In genomic region chr1:160204526-160205241, GRCh38 we compare ENCODE assay signal across 9 cellular contexts. TPM values are rescaled to one million over a fixed set of nuclear protein-coding genes. Genes with fewer than 3 reads are reported as not detected.
DNase-seq lines count a peak whose midpoint lies in the region; ATAC-seq and TF ChIP-seq lines count a peak whose summit lies in the region.
"Had no signal": no experiment of that assay in that cellular context is flagged by ENCODE, and none has a peak within 500 bp of the region (broad histone marks: within the 10 kb centered on the region; RNA-seq: fewer than 3 reads in every experiment).

No MANE protein-coding gene starts in this region.

- H3K9ac ChIP-seq in HCT116 (ENCODE audit: low read length) (peak overlapping the region; percentile 91; the same call in 1 of the 2 replicates), neural progenitor cell (no peak overlapping the region)

- BruUV-seq in HCT116 (replicated peaks; lab: Mats Ljungman, UMichigan), result no TSS peak

- peaks cover 12 to 20% of the 10 kb centered on the region in 2 experiments; a peak in 3 of 4 replicates for H3K4me1 ChIP-seq in HCT116 (ENCODE audit: control insufficient read depth in 1 of 2, insufficient read depth in 2 of 2, low read length in 2 of 2)
- peaks cover 36% of the 10 kb centered on the region for H3K4me1 ChIP-seq in neural progenitor cell

- peaks cover 35% of the 10 kb centered on the region for H3K4me1 Mint-ChIP-seq in activated CD4-positive, alpha-beta T cell treated with anti-CD3 and anti-CD28 coated beads, Interleukin-2, amount 10 ng/mL, durations not matched to agents 24 days and 14 days
- peaks cover 49% of the 10 kb centered on the region for H3K4me1 Mint-ChIP-seq in neural progenitor cell

- H3K4me3 ChIP-seq in HCT116 (replicated peaks in 1 of 2; ENCODE audit: low read depth in 1 of 2, low read length in 2 of 2) (peak overlapping the region; percentile 11 to 78), coronary artery (peak overlapping the region; percentile 98), neural progenitor cell (peak overlapping the region; percentile 79)

- peaks cover 37% of the 10 kb centered on the region for H3K79me2 ChIP-seq in HCT116 (ENCODE audit: insufficient read depth, low read length)
- peaks cover 19% of the 10 kb centered on the region for H3K79me2 ChIP-seq in neural progenitor cell (ENCODE audit: low read depth)

- H3K9me3 ChIP-seq in HCT116 (ENCODE audit: control insufficient read depth in 1 of 2, insufficient read depth in 1 of 2, low read depth in 1 of 2, low read length in 2 of 2) (no peaks in the 10 kb centered on the region), neural progenitor cell (ENCODE audit: low read depth) (no peaks in the 10 kb centered on the region)

- POLR2A ChIA-PET in HCT116 (lab: Charles Lee), result interaction anchor here (0.8 kb wide), 1 partner anchor 11 kb away, joined by 3 read pairs; no protein-coding TSS in a partner anchor

- DNase-seq in activated CD4-positive, alpha-beta T cell treated with anti-CD3 and anti-CD28 coated beads, Interleukin-2, amount 10 ng/mL, durations not matched to agents 24 days and 14 days, result peak; percentile 64
- DNase-seq in activated CD4-positive, alpha-beta T cell treated with anti-CD3 and anti-CD28 coated beads for 48 hours, result no peak
- DNase-seq in HCT116 (ENCODE audit: low read depth, low spot score) (no peak), NOMO-1 treated with DMSO at 0.1 percent for 48 hours (lab: John Stamatoyannopoulos, UW; ENCODE audit: unreplicated experiment) (peak; percentile 84), coronary artery (ENCODE audit: low spot score) (no peak), neural progenitor cell (ENCODE audit: low spot score) (no peak), NCI-H345 treated with DMSO at 0.1 percent for 48 hours (lab: John Stamatoyannopoulos, UW; ENCODE audit: unreplicated experiment) (no peak)
- DNase-seq in activated CD4-positive, alpha-beta T cell treated with anti-CD3 and anti-CD28 coated beads for 1 hour, result no peak

- peaks cover 23% of the 10 kb centered on the region for H3K36me3 Mint-ChIP-seq in activated CD4-positive, alpha-beta T cell treated with anti-CD3 and anti-CD28 coated beads, Interleukin-2, amount 10 ng/mL, durations not matched to agents 24 days and 14 days (ENCODE audit: low read depth)
- peaks cover 3% of the 10 kb centered on the region for H3K36me3 Mint-ChIP-seq in neural progenitor cell

- H3K36me3 ChIP-seq in HCT116 (ENCODE audit: control insufficient read depth in 1 of 2, insufficient read depth in 2 of 2, low read length in 2 of 2), result peaks cover 5 to 15% of the 10 kb centered on the region in 2 experiments; a peak in 2 of 4 replicates
- H3K36me3 ChIP-seq in neural progenitor cell, result no peaks in the 10 kb centered on the region

- no peak for TF ChIP-seq POLR2A in HCT116 (IDR thresholded peaks at IDR 0.05; ENCODE audit: borderline replicate concordance, extremely low read depth, insufficient read depth, insufficient read length)

- ATAC-seq in HCT116, result peak; percentile 20

- CTCF ChIA-PET in HCT116 (lab: Charles Lee), result interaction anchor here (2.1 kb wide), 1 partner anchor 11 kb away, joined by 17 read pairs; no protein-coding TSS in a partner anchor

- H3K27ac ChIP-seq in HCT116 (ENCODE audit: low read depth, low read length) (no peak overlapping the region), coronary artery (peak overlapping the region; percentile 97 to 99), neural progenitor cell (no peak overlapping the region)

- H3K4me3 Mint-ChIP-seq in activated CD4-positive, alpha-beta T cell treated with anti-CD3 and anti-CD28 coated beads, Interleukin-2, amount 10 ng/mL, durations not matched to agents 24 days and 14 days, result peak overlapping the region; percentile 91
- H3K4me3 Mint-ChIP-seq in neural progenitor cell, result peak overlapping the region; percentile 89

- H3K4me2 ChIP-seq in HCT116 (ENCODE audit: low read length) (peak overlapping the region; percentile 90), neural progenitor cell (peak overlapping the region; percentile 90)

- no peak for TF ChIP-seq CTCF in HCT116 (IDR thresholded peaks at IDR 0.05 in 2 of 3, conservative IDR thresholded peaks at IDR 0.05 in 1 of 3; ENCODE audit: borderline replicate concordance in 1 of 3, insufficient read depth in 1 of 3, low read depth in 2 of 3, low read length in 2 of 3)
- no peak for TF ChIP-seq CTCF in coronary artery (IDR thresholded peaks at IDR 0.05)
- TF ChIP-seq CTCF in neural progenitor cell (IDR thresholded peaks at IDR 0.05), result no peak

- TF ChIP-seq RAD21 in HCT116 (IDR thresholded peaks at IDR 0.05; ENCODE audit: low read depth), result no peak

- H3K9me3 Mint-ChIP-seq in activated CD4-positive, alpha-beta T cell treated with anti-CD3 and anti-CD28 coated beads, Interleukin-2, amount 10 ng/mL, durations not matched to agents 24 days and 14 days, result no peaks in the 10 kb centered on the region
- no peaks in the 10 kb centered on the region for H3K9me3 Mint-ChIP-seq in neural progenitor cell

- H3F3A ChIP-seq in neural progenitor cell (ENCODE audit: low read depth), result peaks cover 27% of the 10 kb centered on the region

- H3K27ac Mint-ChIP-seq in activated CD4-positive, alpha-beta T cell treated with anti-CD3 and anti-CD28 coated beads, Interleukin-2, amount 10 ng/mL, durations not matched to agents 24 days and 14 days, result peak overlapping the region; percentile 91
- peak overlapping the region; percentile 72 for H3K27ac Mint-ChIP-seq in neural progenitor cell

- no peaks in the 10 kb centered on the region for H3K9me2 ChIP-seq in HCT116 (ENCODE audit: insufficient read depth)

- H2AFZ ChIP-seq in HCT116 (ENCODE audit: low read depth, low read length, poor library complexity, severe bottlenecking) (peak overlapping the region; percentile 77), neural progenitor cell (replicated peaks) (peak overlapping the region; percentile 79)

- intact Hi-C loops in activated CD4-positive, alpha-beta T cell treated with anti-CD3 and anti-CD28 coated beads, Interleukin-2, amount 10 ng/mL, durations not matched to agents 24 days and 14 days (cut with micrococcal nuclease), result loop anchor here (1.0 to 5.0 kb wide), 4 partner anchors 11 to 172 kb away; partner anchors contain the start of genes IGSF8 and PIGM
- intact Hi-C loops in HCT116 (cut with micrococcal nuclease), result no loop called here

- RAD21 ChIA-PET in HCT116 (lab: Charles Lee; ENCODE audit: low non-redundant PET in 1 of 2, low total read pairs in 2 of 2, uncharacterized antibody in 2 of 2, unreplicated experiment in 2 of 2), result no interaction called here

- no peaks in the 10 kb centered on the region for H4K20me1 ChIP-seq in HCT116 (ENCODE audit: insufficient read depth)
- peaks cover 40% of the 10 kb centered on the region for H4K20me1 ChIP-seq in neural progenitor cell (ENCODE audit: low read depth)

- H3K27me3 ChIP-seq in HCT116 (ENCODE audit: insufficient read depth, low read length) (no peaks in the 10 kb centered on the region), neural progenitor cell (no peaks in the 10 kb centered on the region)

- H3K27me3 Mint-ChIP-seq in activated CD4-positive, alpha-beta T cell treated with anti-CD3 and anti-CD28 coated beads, Interleukin-2, amount 10 ng/mL, durations not matched to agents 24 days and 14 days, result no peaks in the 10 kb centered on the region
- H3K27me3 Mint-ChIP-seq in neural progenitor cell (ENCODE audit: insufficient read depth, low read depth), result peaks cover 4% of the 10 kb centered on the region

TF ChIP-seq in HCT116, 20 proteins besides CTCF, POLR2A, EP300 and RAD21 (continues in another document):
- TF ChIP-seq EGR1 (IDR thresholded peaks at IDR 0.05; ENCODE audit: low read depth) (no peak), EZH2 (IDR thresholded peaks at IDR 0.05) (no peak), SIN3A (IDR thresholded peaks at IDR 0.05; ENCODE audit: low read depth) (no peak), ELF1 (IDR thresholded peaks at IDR 0.05; ENCODE audit: borderline replicate concordance, low read depth) (no peak), POLR2AphosphoS5 (IDR thresholded peaks at IDR 0.05; ENCODE audit: low read depth, low read length) (no peak), YY1 (IDR thresholded peaks at IDR 0.05; ENCODE audit: extremely low read depth, insufficient replicate concordance, low read depth, low read length) (no peak), ATF3 (IDR thresholded peaks at IDR 0.05) (no peak), FOSL1 (IDR thresholded peaks at IDR 0.05; ENCODE audit: low read depth) (no peak), CBX3 (IDR thresholded peaks at IDR 0.05; ENCODE audit: low read depth) (no peak)

RNA-seq across cellular contexts. Expression of gene PEA15, which starts 0.5 kb away (rescaled TPM):
- total RNA-seq in activated CD4-positive, alpha-beta T cell treated with anti-CD3 and anti-CD28 coated beads, Interleukin-2, amount 10 ng/mL, durations not matched to agents 24 days and 14 days, result 70.2 and 70.9 TPM in 2 replicates
- total RNA-seq in HCT116 (2021; ENCODE audit: unreplicated experiment) (44.0 TPM), neural progenitor cell (ENCODE audit: low replicate concordance) (39.1 and 63.5 TPM in 2 replicates)
- 62.8 and 68.8 TPM in 2 replicates for polyA plus RNA-seq in HCT116 (2012)

RNA-seq across cellular contexts. Expression of gene CASQ1, which starts 14.3 kb away (rescaled TPM):
- total RNA-seq in activated CD4-positive, alpha-beta T cell treated with anti-CD3 and anti-CD28 coated beads, Interleukin-2, amount 10 ng/mL, durations not matched to agents 24 days and 14 days, result not detected in 2 replicates
- total RNA-seq in HCT116 (2021; ENCODE audit: unreplicated experiment) (not detected), neural progenitor cell (ENCODE audit: low replicate concordance) (0.50 TPM in 1 of 2 replicates, not detected in the other)
- 0.04 TPM in 1 of 2 replicates, not detected in the other for polyA plus RNA-seq in HCT116 (2012)
- total RNA-seq: glomerular endothelial cell had no signal

RNA-seq across cellular contexts. Expression of gene ATP1A4, which starts 53.3 kb away (rescaled TPM):
- not detected in 2 replicates for total RNA-seq in activated CD4-positive, alpha-beta T cell treated with anti-CD3 and anti-CD28 coated beads, Interleukin-2, amount 10 ng/mL, durations not matched to agents 24 days and 14 days
- total RNA-seq in HCT116 (2021; ENCODE audit: unreplicated experiment), result not detected
- polyA plus RNA-seq in HCT116 (2012), result not detected in 2 replicates
- 0.17 and 0.62 TPM in 2 replicates for total RNA-seq in neural progenitor cell (ENCODE audit: low replicate concordance)
- total RNA-seq: glomerular endothelial cell had no signal

RNA-seq across cellular contexts. Expression of gene DCAF8, which starts 57.7 kb away (rescaled TPM):
- total RNA-seq in activated CD4-positive, alpha-beta T cell treated with anti-CD3 and anti-CD28 coated beads, Interleukin-2, amount 10 ng/mL, durations not matched to agents 24 days and 14 days, result 117 and 121 TPM in 2 replicates
- 98.1 TPM for total RNA-seq in HCT116 (2021; ENCODE audit: unreplicated experiment)
- 79.1 and 82.5 TPM in 2 replicates for polyA plus RNA-seq in HCT116 (2012)
- 105 and 132 TPM in 2 replicates for total RNA-seq in neural progenitor cell (ENCODE audit: low replicate concordance)

Comparison
In these comparisons a context has a peak if more than half of its experiments do, and no peak if none do; other contexts are left out.
1. DNase-seq: peak in activated CD4-positive, alpha-beta T cell treated with anti-CD3 and anti-CD28 coated beads, Interleukin-2, amount 10 ng/mL, durations not matched to agents 24 days and 14 days (single experiment) and NOMO-1 treated with DMSO at 0.1 percent for 48 hours (single experiment); none in activated CD4-positive, alpha-beta T cell treated with anti-CD3 and anti-CD28 coated beads for 48 hours (single experiment), HCT116 (single experiment), coronary artery (single experiment), neural progenitor cell (single experiment), NCI-H345 treated with DMSO at 0.1 percent for 48 hours (single experiment) and activated CD4-positive, alpha-beta T cell treated with anti-CD3 and anti-CD28 coated beads for 1 hour (single experiment).
2. H3K27ac ChIP-seq: peak in coronary artery (2 of 2); none in HCT116 (single experiment) and neural progenitor cell (single experiment).
3. H3K4me3 ChIP-seq: peak in every context shown above with its lines; median percentile 98 in coronary artery; 79 in neural progenitor cell; 44 in HCT116.